ENCODE assay signal across 1 cellular context in the genomic region with DNA sequence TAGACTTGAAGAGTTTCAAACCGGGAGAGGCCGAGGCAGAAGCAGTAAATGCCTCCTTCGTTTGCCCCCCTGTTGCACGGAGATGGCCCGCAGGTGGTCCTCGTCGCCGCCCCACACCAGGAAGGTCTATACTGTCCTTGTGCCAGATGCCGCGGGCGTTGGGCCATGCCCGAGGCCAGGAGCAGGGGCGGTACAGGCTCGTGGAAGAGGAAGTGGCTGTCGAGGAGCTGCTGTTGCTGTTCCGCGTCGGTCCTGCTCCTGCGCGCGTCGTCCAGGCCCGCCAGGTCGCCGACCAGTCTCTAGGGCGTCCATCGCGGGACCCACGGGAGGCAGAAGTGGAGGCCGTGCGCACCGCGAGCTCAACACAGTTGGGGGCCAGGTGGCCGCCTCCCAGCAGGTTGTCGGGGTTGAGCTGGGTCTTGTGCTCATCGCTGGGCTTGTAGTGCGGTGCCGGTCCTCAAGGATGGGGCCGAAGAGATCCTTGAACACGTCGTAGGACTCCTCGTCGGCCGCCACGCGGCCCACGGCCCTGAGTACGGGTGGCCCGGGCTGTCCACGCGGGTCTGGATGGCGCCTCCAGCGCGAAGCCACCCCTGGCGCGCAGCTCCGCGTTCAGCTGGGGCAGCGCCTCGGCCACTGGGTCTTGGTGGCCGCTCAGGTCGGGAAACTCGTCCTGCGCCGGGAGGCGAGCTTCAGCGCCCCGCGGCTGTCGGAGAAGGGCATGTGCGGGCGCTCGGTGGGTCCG.
TF ChIP-seq lines count a peak whose summit lies in the region.

No MANE protein-coding gene starts in this region.

TF ChIP-seq in GM23338, 12 proteins besides CTCF, POLR2A, EP300 and RAD21:
- TF ChIP-seq, protein P1, sequence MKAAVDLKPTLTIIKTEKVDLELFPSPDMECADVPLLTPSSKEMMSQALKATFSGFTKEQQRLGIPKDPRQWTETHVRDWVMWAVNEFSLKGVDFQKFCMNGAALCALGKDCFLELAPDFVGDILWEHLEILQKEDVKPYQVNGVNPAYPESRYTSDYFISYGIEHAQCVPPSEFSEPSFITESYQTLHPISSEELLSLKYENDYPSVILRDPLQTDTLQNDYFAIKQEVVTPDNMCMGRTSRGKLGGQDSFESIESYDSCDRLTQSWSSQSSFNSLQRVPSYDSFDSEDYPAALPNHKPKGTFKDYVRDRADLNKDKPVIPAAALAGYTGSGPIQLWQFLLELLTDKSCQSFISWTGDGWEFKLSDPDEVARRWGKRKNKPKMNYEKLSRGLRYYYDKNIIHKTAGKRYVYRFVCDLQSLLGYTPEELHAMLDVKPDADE (IDR thresholded peaks at IDR 0.05) = no peak
